1 cellular context compared by ENCODE assay signal in the genomic region with DNA sequence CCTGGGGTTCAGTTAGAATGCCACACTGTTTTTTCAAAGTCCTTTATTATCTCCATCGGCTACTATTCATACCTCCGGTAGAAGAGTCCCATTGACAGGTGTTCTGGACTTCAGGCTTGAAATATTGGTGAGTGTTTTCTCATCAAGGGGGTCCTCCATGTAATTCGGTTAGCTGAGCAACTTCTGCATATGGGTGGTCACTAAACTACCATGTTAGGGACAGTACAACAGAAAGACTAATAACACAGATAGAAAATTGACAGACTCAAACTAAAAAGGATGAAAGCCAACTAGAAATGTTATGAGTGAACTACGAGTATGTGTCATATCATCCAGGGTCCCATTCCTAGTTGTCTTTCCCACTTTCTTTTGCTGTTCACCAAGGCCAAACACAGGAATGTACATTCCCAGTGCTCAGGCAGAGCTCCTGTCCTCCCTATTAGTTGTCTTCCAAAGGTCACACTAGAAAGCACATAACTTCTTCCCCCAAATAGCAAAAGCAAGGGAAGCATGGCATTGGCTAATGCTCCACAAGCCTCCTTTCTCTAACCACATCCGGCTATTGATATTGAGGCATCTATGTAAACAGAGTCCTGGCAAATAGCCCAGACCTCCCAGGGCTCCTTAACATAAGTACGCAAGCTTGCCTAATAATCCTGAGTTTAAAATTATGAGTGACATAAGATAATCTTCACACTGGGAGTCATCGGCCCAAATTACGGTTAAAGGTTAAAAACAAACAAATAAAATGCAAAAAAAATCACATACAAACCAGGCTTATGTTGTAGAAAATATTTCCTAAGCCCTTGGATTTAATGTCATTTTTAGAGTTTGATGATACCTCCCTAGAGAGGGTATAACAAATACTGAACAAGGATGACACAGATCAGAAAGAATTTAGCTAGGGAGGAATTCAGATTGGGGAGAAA.
A peak's percentile ranks its signal among the peaks of the same experiment; 100 is the strongest.
TF ChIP-seq lines count a peak whose summit lies in the region.

No MANE protein-coding gene starts in this region.

TF ChIP-seq in HepG2, 621 proteins besides CTCF, POLR2A, EP300 and RAD21 (continued from another document and continues in another):
- TF ChIP-seq, protein P1, sequence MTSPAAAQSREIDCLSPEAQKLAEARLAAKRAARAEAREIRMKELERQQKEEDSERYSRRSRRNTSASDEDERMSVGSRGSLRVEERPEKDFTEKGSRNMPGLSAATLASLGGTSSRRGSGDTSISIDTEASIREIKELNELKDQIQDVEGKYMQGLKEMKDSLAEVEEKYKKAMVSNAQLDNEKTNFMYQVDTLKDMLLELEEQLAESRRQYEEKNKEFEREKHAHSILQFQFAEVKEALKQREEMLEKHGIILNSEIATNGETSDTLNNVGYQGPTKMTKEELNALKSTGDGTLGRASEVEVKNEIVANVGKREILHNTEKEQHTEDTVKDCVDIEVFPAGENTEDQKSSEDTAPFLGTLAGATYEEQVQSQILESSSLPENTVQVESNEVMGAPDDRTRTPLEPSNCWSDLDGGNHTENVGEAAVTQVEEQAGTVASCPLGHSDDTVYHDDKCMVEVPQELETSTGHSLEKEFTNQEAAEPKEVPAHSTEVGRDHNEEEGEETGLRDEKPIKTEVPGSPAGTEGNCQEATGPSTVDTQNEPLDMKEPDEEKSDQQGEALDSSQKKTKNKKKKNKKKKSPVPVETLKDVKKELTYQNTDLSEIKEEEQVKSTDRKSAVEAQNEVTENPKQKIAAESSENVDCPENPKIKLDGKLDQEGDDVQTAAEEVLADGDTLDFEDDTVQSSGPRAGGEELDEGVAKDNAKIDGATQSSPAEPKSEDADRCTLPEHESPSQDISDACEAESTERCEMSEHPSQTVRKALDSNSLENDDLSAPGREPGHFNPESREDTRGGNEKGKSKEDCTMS (CRISPR knock-in tag; conservative IDR thresholded peaks at IDR 0.05): no peak
- TF ChIP-seq ARHGAP35 (CRISPR knock-in tag; IDR thresholded peaks at IDR 0.05; ENCODE audit: borderline replicate concordance) (no peak), ZNF451 (CRISPR knock-in tag; IDR thresholded peaks at IDR 0.05) (0 out of 2 replicates have a peak, but pooled peaks have one; percentile 64), PAWR (CRISPR knock-in tag; IDR thresholded peaks at IDR 0.05; ENCODE audit: borderline replicate concordance) (no peak), SAFB2 (CRISPR knock-in tag; IDR thresholded peaks at IDR 0.05; ENCODE audit: borderline replicate concordance, low read depth) (no peak), ZNF101 (CRISPR knock-in tag; IDR thresholded peaks at IDR 0.05; ENCODE audit: borderline replicate concordance, low read depth) (no peak), RORA (CRISPR knock-in tag; IDR thresholded peaks at IDR 0.05) (no peak), ZNF24 (IDR thresholded peaks at IDR 0.05) (0 out of 2 replicates have a peak, but pooled peaks have one; percentile 9), NFYB (CRISPR knock-in tag; IDR thresholded peaks at IDR 0.05) (peak; percentile 71), HMG20B (CRISPR knock-in tag; conservative IDR thresholded peaks at IDR 0.05) (peak; percentile 87), KDM6A (CRISPR knock-in tag; IDR thresholded peaks at IDR 0.05; ENCODE audit: low read depth) (peak; percentile 87), ZNF367 (CRISPR knock-in tag; IDR thresholded peaks at IDR 0.05; ENCODE audit: borderline replicate concordance) (no peak), ZNF260 (CRISPR knock-in tag; IDR thresholded peaks at IDR 0.05; ENCODE audit: borderline replicate concordance, low read depth) (no peak), SMARCE1 (IDR thresholded peaks at IDR 0.05; ENCODE audit: borderline replicate concordance) (0 out of 2 replicates have a peak, but pooled peaks have one; percentile 65), ZNF766 (CRISPR knock-in tag; IDR thresholded peaks at IDR 0.05; ENCODE audit: borderline replicate concordance) (peak; percentile 60), ZNF343 (CRISPR knock-in tag; IDR thresholded peaks at IDR 0.05) (no peak), ZKSCAN5 (CRISPR knock-in tag; IDR thresholded peaks at IDR 0.05) (no peak), STAT5B (CRISPR knock-in tag; IDR thresholded peaks at IDR 0.05) (no peak), RFXANK (CRISPR knock-in tag; IDR thresholded peaks at IDR 0.05) (no peak)
- TF ChIP-seq, protein P2, sequence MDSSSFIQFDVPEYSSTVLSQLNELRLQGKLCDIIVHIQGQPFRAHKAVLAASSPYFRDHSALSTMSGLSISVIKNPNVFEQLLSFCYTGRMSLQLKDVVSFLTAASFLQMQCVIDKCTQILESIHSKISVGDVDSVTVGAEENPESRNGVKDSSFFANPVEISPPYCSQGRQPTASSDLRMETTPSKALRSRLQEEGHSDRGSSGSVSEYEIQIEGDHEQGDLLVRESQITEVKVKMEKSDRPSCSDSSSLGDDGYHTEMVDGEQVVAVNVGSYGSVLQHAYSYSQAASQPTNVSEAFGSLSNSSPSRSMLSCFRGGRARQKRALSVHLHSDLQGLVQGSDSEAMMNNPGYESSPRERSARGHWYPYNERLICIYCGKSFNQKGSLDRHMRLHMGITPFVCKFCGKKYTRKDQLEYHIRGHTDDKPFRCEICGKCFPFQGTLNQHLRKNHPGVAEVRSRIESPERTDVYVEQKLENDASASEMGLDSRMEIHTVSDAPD (CRISPR knock-in tag; IDR thresholded peaks at IDR 0.05): peak; percentile 82; the same call in 1 of the 2 replicates
- TF ChIP-seq, protein P3, sequence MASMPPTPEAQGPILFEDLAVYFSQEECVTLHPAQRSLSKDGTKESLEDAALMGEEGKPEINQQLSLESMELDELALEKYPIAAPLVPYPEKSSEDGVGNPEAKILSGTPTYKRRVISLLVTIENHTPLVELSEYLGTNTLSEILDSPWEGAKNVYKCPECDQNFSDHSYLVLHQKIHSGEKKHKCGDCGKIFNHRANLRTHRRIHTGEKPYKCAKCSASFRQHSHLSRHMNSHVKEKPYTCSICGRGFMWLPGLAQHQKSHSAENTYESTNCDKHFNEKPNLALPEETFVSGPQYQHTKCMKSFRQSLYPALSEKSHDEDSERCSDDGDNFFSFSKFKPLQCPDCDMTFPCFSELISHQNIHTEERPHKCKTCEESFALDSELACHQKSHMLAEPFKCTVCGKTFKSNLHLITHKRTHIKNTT (CRISPR knock-in tag; IDR thresholded peaks at IDR 0.05): no peak
- TF ChIP-seq, protein P4, sequence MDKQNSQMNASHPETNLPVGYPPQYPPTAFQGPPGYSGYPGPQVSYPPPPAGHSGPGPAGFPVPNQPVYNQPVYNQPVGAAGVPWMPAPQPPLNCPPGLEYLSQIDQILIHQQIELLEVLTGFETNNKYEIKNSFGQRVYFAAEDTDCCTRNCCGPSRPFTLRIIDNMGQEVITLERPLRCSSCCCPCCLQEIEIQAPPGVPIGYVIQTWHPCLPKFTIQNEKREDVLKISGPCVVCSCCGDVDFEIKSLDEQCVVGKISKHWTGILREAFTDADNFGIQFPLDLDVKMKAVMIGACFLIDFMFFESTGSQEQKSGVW (CRISPR knock-in tag; IDR thresholded peaks at IDR 0.05; ENCODE audit: borderline replicate concordance): no peak
- TF ChIP-seq, protein P5, sequence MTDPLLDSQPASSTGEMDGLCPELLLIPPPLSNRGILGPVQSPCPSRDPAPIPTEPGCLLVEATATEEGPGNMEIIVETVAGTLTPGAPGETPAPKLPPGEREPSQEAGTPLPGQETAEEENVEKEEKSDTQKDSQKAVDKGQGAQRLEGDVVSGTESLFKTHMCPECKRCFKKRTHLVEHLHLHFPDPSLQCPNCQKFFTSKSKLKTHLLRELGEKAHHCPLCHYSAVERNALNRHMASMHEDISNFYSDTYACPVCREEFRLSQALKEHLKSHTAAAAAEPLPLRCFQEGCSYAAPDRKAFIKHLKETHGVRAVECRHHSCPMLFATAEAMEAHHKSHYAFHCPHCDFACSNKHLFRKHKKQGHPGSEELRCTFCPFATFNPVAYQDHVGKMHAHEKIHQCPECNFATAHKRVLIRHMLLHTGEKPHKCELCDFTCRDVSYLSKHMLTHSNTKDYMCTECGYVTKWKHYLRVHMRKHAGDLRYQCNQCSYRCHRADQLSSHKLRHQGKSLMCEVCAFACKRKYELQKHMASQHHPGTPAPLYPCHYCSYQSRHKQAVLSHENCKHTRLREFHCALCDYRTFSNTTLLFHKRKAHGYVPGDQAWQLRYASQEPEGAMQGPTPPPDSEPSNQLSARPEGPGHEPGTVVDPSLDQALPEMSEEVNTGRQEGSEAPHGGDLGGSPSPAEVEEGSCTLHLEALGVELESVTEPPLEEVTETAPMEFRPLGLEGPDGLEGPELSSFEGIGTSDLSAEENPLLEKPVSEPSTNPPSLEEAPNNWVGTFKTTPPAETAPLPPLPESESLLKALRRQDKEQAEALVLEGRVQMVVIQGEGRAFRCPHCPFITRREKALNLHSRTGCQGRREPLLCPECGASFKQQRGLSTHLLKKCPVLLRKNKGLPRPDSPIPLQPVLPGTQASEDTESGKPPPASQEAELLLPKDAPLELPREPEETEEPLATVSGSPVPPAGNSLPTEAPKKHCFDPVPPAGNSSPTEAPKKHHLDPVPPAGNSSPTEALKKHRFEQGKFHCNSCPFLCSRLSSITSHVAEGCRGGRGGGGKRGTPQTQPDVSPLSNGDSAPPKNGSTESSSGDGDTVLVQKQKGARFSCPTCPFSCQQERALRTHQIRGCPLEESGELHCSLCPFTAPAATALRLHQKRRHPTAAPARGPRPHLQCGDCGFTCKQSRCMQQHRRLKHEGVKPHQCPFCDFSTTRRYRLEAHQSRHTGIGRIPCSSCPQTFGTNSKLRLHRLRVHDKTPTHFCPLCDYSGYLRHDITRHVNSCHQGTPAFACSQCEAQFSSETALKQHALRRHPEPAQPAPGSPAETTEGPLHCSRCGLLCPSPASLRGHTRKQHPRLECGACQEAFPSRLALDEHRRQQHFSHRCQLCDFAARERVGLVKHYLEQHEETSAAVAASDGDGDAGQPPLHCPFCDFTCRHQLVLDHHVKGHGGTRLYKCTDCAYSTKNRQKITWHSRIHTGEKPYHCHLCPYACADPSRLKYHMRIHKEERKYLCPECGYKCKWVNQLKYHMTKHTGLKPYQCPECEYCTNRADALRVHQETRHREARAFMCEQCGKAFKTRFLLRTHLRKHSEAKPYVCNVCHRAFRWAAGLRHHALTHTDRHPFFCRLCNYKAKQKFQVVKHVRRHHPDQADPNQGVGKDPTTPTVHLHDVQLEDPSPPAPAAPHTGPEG (CRISPR knock-in tag; IDR thresholded peaks at IDR 0.05): no peak
- TF ChIP-seq, protein P6, sequence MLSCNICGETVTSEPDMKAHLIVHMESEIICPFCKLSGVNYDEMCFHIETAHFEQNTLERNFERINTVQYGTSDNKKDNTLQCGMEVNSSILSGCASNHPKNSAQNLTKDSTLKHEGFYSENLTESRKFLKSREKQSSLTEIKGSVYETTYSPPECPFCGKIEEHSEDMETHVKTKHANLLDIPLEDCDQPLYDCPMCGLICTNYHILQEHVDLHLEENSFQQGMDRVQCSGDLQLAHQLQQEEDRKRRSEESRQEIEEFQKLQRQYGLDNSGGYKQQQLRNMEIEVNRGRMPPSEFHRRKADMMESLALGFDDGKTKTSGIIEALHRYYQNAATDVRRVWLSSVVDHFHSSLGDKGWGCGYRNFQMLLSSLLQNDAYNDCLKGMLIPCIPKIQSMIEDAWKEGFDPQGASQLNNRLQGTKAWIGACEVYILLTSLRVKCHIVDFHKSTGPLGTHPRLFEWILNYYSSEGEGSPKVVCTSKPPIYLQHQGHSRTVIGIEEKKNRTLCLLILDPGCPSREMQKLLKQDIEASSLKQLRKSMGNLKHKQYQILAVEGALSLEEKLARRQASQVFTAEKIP (CRISPR knock-in tag; IDR thresholded peaks at IDR 0.05; ENCODE audit: borderline replicate concordance): no peak
- TF ChIP-seq, protein P7, sequence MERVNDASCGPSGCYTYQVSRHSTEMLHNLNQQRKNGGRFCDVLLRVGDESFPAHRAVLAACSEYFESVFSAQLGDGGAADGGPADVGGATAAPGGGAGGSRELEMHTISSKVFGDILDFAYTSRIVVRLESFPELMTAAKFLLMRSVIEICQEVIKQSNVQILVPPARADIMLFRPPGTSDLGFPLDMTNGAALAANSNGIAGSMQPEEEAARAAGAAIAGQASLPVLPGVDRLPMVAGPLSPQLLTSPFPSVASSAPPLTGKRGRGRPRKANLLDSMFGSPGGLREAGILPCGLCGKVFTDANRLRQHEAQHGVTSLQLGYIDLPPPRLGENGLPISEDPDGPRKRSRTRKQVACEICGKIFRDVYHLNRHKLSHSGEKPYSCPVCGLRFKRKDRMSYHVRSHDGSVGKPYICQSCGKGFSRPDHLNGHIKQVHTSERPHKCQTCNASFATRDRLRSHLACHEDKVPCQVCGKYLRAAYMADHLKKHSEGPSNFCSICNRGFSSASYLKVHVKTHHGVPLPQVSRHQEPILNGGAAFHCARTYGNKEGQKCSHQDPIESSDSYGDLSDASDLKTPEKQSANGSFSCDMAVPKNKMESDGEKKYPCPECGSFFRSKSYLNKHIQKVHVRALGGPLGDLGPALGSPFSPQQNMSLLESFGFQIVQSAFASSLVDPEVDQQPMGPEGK (CRISPR knock-in tag; IDR thresholded peaks at IDR 0.05): peak; percentile 61
- TF ChIP-seq, protein P8, sequence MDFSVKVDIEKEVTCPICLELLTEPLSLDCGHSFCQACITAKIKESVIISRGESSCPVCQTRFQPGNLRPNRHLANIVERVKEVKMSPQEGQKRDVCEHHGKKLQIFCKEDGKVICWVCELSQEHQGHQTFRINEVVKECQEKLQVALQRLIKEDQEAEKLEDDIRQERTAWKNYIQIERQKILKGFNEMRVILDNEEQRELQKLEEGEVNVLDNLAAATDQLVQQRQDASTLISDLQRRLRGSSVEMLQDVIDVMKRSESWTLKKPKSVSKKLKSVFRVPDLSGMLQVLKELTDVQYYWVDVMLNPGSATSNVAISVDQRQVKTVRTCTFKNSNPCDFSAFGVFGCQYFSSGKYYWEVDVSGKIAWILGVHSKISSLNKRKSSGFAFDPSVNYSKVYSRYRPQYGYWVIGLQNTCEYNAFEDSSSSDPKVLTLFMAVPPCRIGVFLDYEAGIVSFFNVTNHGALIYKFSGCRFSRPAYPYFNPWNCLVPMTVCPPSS (IDR thresholded peaks at IDR 0.05): no peak
- TF ChIP-seq, protein P9, sequence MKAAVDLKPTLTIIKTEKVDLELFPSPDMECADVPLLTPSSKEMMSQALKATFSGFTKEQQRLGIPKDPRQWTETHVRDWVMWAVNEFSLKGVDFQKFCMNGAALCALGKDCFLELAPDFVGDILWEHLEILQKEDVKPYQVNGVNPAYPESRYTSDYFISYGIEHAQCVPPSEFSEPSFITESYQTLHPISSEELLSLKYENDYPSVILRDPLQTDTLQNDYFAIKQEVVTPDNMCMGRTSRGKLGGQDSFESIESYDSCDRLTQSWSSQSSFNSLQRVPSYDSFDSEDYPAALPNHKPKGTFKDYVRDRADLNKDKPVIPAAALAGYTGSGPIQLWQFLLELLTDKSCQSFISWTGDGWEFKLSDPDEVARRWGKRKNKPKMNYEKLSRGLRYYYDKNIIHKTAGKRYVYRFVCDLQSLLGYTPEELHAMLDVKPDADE (CRISPR knock-in tag; IDR thresholded peaks at IDR 0.05): no peak
- TF ChIP-seq, protein P10, sequence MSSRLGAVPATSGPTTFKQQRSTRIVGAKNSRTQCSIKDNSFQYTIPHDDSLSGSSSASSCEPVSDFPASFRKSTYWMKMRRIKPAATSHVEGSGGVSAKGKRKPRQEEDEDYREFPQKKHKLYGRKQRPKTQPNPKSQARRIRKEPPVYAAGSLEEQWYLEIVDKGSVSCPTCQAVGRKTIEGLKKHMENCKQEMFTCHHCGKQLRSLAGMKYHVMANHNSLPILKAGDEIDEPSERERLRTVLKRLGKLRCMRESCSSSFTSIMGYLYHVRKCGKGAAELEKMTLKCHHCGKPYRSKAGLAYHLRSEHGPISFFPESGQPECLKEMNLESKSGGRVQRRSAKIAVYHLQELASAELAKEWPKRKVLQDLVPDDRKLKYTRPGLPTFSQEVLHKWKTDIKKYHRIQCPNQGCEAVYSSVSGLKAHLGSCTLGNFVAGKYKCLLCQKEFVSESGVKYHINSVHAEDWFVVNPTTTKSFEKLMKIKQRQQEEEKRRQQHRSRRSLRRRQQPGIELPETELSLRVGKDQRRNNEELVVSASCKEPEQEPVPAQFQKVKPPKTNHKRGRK (CRISPR knock-in tag; IDR thresholded peaks at IDR 0.05): no peak
